ENCODE assay signal across 19 cellular contexts in genomic region chr9:131426545-131426944, GRCh38. TPM values are rescaled to one million over a fixed set of nuclear protein-coding genes. Genes with fewer than 3 reads are reported as not detected.
DNase-seq lines count a peak whose midpoint lies in the region; ATAC-seq, FAIRE-seq and TF ChIP-seq lines count a peak whose summit lies in the region.
"Had no signal": no experiment of that assay in that cellular context is flagged by ENCODE, and none has a peak within 500 bp of the region (broad histone marks: within the 10 kb centered on the region; RNA-seq: fewer than 3 reads in every experiment).

No MANE protein-coding gene starts in this region.

- no peaks in the 10 kb centered on the region for H3K27me3 ChIP-seq in HepG2 (ENCODE audit: control insufficient read depth in 1 of 2, insufficient read depth in 2 of 2, low read length in 2 of 2)
- H3K27me3 ChIP-seq: esophagus squamous epithelium, vagina had no signal

- no peak overlapping the region for H2AFZ ChIP-seq in HepG2 (ENCODE audit: low read length)

- ATAC-seq in WTC11 (no peak), HepG2 (no peak), HG03442 (IDR thresholded peaks at IDR 0.05; ENCODE audit: unreplicated experiment) (no peak)
- ATAC-seq in stimulated activated effector memory CD8-positive, alpha-beta T cell treated with anti-CD3 and anti-CD28 coated beads, Interleukin-12 subunit alpha, Interleukin-12 subunit beta, amount 100 ng/mL, for 72 hours = no peak

- peaks cover 89% of the 10 kb centered on the region for H3K79me2 ChIP-seq in HepG2 (ENCODE audit: insufficient read depth, low read length)

- peaks cover 28% of the 10 kb centered on the region for H3K36me3 Mint-ChIP-seq in activated CD4-positive, alpha-beta T cell treated with anti-CD3 and anti-CD28 coated beads, Interleukin-2, amount 10 ng/mL, durations not matched to agents 24 days and 14 days (ENCODE audit: low read depth)
- peaks cover 44% of the 10 kb centered on the region for H3K36me3 Mint-ChIP-seq in activated CD4-positive, alpha-beta T cell treated with anti-CD3 and anti-CD28 coated beads, Interleukin-2, amount 10 ng/mL, durations not matched to agents 7 days and 5 days (ENCODE audit: low read depth)
- H3K36me3 Mint-ChIP-seq in WTC11 = peaks cover 9% of the 10 kb centered on the region
- H3K36me3 Mint-ChIP-seq in stimulated activated effector memory CD8-positive, alpha-beta T cell treated with anti-CD3 and anti-CD28 coated beads, Interleukin-12 subunit alpha, Interleukin-12 subunit beta, amount 100 ng/mL, for 72 hours = peaks cover 58% of the 10 kb centered on the region

- H3K9ac ChIP-seq in HepG2 (ENCODE audit: insufficient read depth, low read depth, low read length) = no peak overlapping the region

- intact Hi-C loops in activated CD4-positive, alpha-beta T cell treated with anti-CD3 and anti-CD28 coated beads, Interleukin-2, amount 10 ng/mL, durations not matched to agents 24 days and 14 days (cut with micrococcal nuclease) = no loop called here
- intact Hi-C loops in HepG2 (cut with micrococcal nuclease; ENCODE audit: unreplicated experiment) = no loop called here

- H3K4me1 Mint-ChIP-seq in activated CD4-positive, alpha-beta T cell treated with anti-CD3 and anti-CD28 coated beads, Interleukin-2, amount 10 ng/mL, durations not matched to agents 24 days and 14 days = peaks cover 33% of the 10 kb centered on the region
- H3K4me1 Mint-ChIP-seq in activated CD4-positive, alpha-beta T cell treated with anti-CD3 and anti-CD28 coated beads, Interleukin-2, amount 10 ng/mL, durations not matched to agents 7 days and 5 days = peaks cover 62% of the 10 kb centered on the region
- H3K4me1 Mint-ChIP-seq in WTC11 = peaks cover 50% of the 10 kb centered on the region
- H3K4me1 Mint-ChIP-seq in stimulated activated effector memory CD8-positive, alpha-beta T cell treated with anti-CD3 and anti-CD28 coated beads, Interleukin-12 subunit alpha, Interleukin-12 subunit beta, amount 100 ng/mL, for 72 hours = peaks cover 62% of the 10 kb centered on the region

- WGBS in HepG2 (ENCODE audit: low lambda C conversion rate) = 95% methylated on average over 3 of the region's 3 CpGs

- no peak for DNase-seq in activated CD4-positive, alpha-beta T cell treated with anti-CD3 and anti-CD28 coated beads, Interleukin-2, amount 10 ng/mL, durations not matched to agents 24 days and 14 days
- no peak for DNase-seq in activated CD4-positive, alpha-beta T cell treated with anti-CD3 and anti-CD28 coated beads, Interleukin-2, amount 10 ng/mL, durations not matched to agents 7 days and 5 days
- DNase-seq in WTC11 (ENCODE audit: low spot score) (no peak), HepG2 (ENCODE audit: low spot score) (no peak), 8988T (no peak), cortex of kidney (lab: John Stamatoyannopoulos, UW) (no peak)
- DNase-seq in stimulated activated effector memory CD8-positive, alpha-beta T cell treated with anti-CD3 and anti-CD28 coated beads, Interleukin-12 subunit alpha, Interleukin-12 subunit beta, amount 100 ng/mL, for 72 hours (ENCODE audit: low spot score in 2 of 2) = no peak
- DNase-seq: activated CD4-positive, alpha-beta T cell treated with anti-CD3 and anti-CD28 coated beads, Interleukin-2, amount 50 U/mL, for 48 hours; activated naive CD4-positive, alpha-beta T cell treated with anti-CD3 and anti-CD28 coated beads for 36 hours; effector memory CD4-positive, alpha-beta T cell; esophagus squamous epithelium; HFFc6; NCI-H1694 treated with DMSO at 0.1 percent for 48 hours; NCI-H774; retina; SHP77 treated with DMSO at 0.1 percent for 48 hours; stimulated activated CD4-positive, alpha-beta T cell treated with anti-CD3 and anti-CD28 coated beads, Interleukin-12 subunit alpha, Interleukin-12 subunit beta, amount 100 ng/mL, for 4 hours had no signal

- POLR2A ChIA-PET in activated CD4-positive, alpha-beta T cell treated with anti-CD3 and anti-CD28 coated beads, Interleukin-2, amount 10 ng/mL, durations not matched to agents 7 days and 5 days (lab: Charles Lee) = no interaction called here
- POLR2A ChIA-PET in WTC11 (lab: Charles Lee) (interaction anchor here (0.9 kb wide), 1 partner anchor 54 kb away, joined by 3 read pairs; no protein-coding TSS in a partner anchor), HepG2 (lab: Yijun Ruan, JAX) (no interaction called here)

- in situ Hi-C loops in HepG2 (cut with HindIII; ENCODE audit: extremely low pct_ligation_motif_present, low pct_unique_long_range_greater_than_20kb) = no loop called here

- peaks cover 77% of the 10 kb centered on the region for H4K20me1 ChIP-seq in HepG2 (ENCODE audit: insufficient read depth, low read length)

- H3K9me3 ChIP-seq in HepG2 (ENCODE audit: low read length) = no peaks in the 10 kb centered on the region
- H3K9me3 ChIP-seq: esophagus squamous epithelium, vagina had no signal

- no peak overlapping the region for H3K4me2 ChIP-seq in HepG2 (ENCODE audit: low read depth, low read length)

- no peak overlapping the region for H3K4me3 Mint-ChIP-seq in activated CD4-positive, alpha-beta T cell treated with anti-CD3 and anti-CD28 coated beads, Interleukin-2, amount 10 ng/mL, durations not matched to agents 24 days and 14 days
- H3K4me3 Mint-ChIP-seq in activated CD4-positive, alpha-beta T cell treated with anti-CD3 and anti-CD28 coated beads, Interleukin-2, amount 10 ng/mL, durations not matched to agents 7 days and 5 days = no peak overlapping the region
- no peak overlapping the region for H3K4me3 Mint-ChIP-seq in WTC11
- no peak overlapping the region for H3K4me3 Mint-ChIP-seq in stimulated activated effector memory CD8-positive, alpha-beta T cell treated with anti-CD3 and anti-CD28 coated beads, Interleukin-12 subunit alpha, Interleukin-12 subunit beta, amount 100 ng/mL, for 72 hours
- H3K4me3 Mint-ChIP-seq: activated naive CD4-positive, alpha-beta T cell treated with anti-CD3 and anti-CD28 coated beads for 36 hours; HFFc6 had no signal

- no peaks in the 10 kb centered on the region for H3K27me3 Mint-ChIP-seq in activated CD4-positive, alpha-beta T cell treated with anti-CD3 and anti-CD28 coated beads, Interleukin-2, amount 10 ng/mL, durations not matched to agents 24 days and 14 days
- H3K27me3 Mint-ChIP-seq in activated CD4-positive, alpha-beta T cell treated with anti-CD3 and anti-CD28 coated beads, Interleukin-2, amount 10 ng/mL, durations not matched to agents 7 days and 5 days = no peaks in the 10 kb centered on the region
- no peaks in the 10 kb centered on the region for H3K27me3 Mint-ChIP-seq in WTC11 (ENCODE audit: low read depth)

- H3K4me3 ChIP-seq in HepG2 (replicated peaks in 1 of 3; ENCODE audit: insufficient read depth in 1 of 3, low read depth in 2 of 3, low read length in 3 of 3) = no peak overlapping the region
- H3K4me3 ChIP-seq: esophagus squamous epithelium, vagina had no signal

- peaks cover 29% of the 10 kb centered on the region for H3K4me1 ChIP-seq in HepG2 (ENCODE audit: insufficient read depth, low read length)

- H3K27ac Mint-ChIP-seq in activated CD4-positive, alpha-beta T cell treated with anti-CD3 and anti-CD28 coated beads, Interleukin-2, amount 10 ng/mL, durations not matched to agents 24 days and 14 days = peak overlapping the region; percentile 15
- no peak overlapping the region for H3K27ac Mint-ChIP-seq in activated CD4-positive, alpha-beta T cell treated with anti-CD3 and anti-CD28 coated beads, Interleukin-2, amount 10 ng/mL, durations not matched to agents 7 days and 5 days
- peak overlapping the region; percentile 57 for H3K27ac Mint-ChIP-seq in WTC11
- peak overlapping the region; percentile 61 for H3K27ac Mint-ChIP-seq in stimulated activated effector memory CD8-positive, alpha-beta T cell treated with anti-CD3 and anti-CD28 coated beads, Interleukin-12 subunit alpha, Interleukin-12 subunit beta, amount 100 ng/mL, for 72 hours
- H3K27ac Mint-ChIP-seq: activated naive CD4-positive, alpha-beta T cell treated with anti-CD3 and anti-CD28 coated beads for 36 hours; HFFc6 had no signal

- peaks cover 5 to 19% of the 10 kb centered on the region in 2 experiments; a peak in 4 of 5 replicates for H3K36me3 ChIP-seq in HepG2 (replicated peaks in 1 of 2; ENCODE audit: control insufficient read depth in 1 of 2, insufficient read depth in 2 of 2, low read length in 2 of 2)
- H3K36me3 ChIP-seq: vagina had no signal

- TF ChIP-seq CTCF in WTC11 (IDR thresholded peaks at IDR 0.05) = no peak
- TF ChIP-seq CTCF in HepG2 (CRISPR knock-in tag; IDR thresholded peaks at IDR 0.05) = no peak; the same call in 1 of the 2 replicates

- H3K27ac ChIP-seq in HepG2 (ENCODE audit: extremely low read length, insufficient read depth, low read length) = no peak overlapping the region
- H3K27ac ChIP-seq: esophagus squamous epithelium, vagina had no signal

- TF ChIP-seq POLR2A in HepG2 (IDR thresholded peaks at IDR 0.05; ENCODE audit: insufficient read depth in 1 of 2, low read depth in 2 of 2, low read length in 2 of 2) = no peak

- TF ChIP-seq EP300 in HepG2 (IDR thresholded peaks at IDR 0.05; ENCODE audit: low read depth in 2 of 2, low read length in 2 of 2) (no peak), HepG2 (CRISPR knock-in tag; IDR thresholded peaks at IDR 0.05; ENCODE audit: borderline replicate concordance) (no peak)

- BruUV-seq in HepG2 (replicated peaks; lab: Mats Ljungman, UMichigan) = no TSS peak

- CTCF ChIA-PET in activated CD4-positive, alpha-beta T cell treated with anti-CD3 and anti-CD28 coated beads, Interleukin-2, amount 10 ng/mL, durations not matched to agents 7 days and 5 days (lab: Charles Lee) = interaction anchor here (0.5 to 1.2 kb wide), 3 partner anchors 12 to 217 kb away, joined by 3 to 4 read pairs (median 3); no protein-coding TSS in a partner anchor
- CTCF ChIA-PET in WTC11 (lab: Charles Lee) (interaction anchor here (0.6 to 1.6 kb wide), 5 partner anchors 19 to 76 kb away, joined by 3 to 4 read pairs (median 3); no protein-coding TSS in a partner anchor), HepG2 (lab: Yijun Ruan, JAX; ENCODE audit: low intra/inter-chr PET ratio, low total read pairs) (no interaction called here)

- no peak for TF ChIP-seq RAD21 in HepG2 (CRISPR knock-in tag; IDR thresholded peaks at IDR 0.05)

- no peak for FAIRE-seq in HepG2 (lab: Jason Lieb, UNC)

- H3K9me3 Mint-ChIP-seq in activated CD4-positive, alpha-beta T cell treated with anti-CD3 and anti-CD28 coated beads, Interleukin-2, amount 10 ng/mL, durations not matched to agents 24 days and 14 days = no peaks in the 10 kb centered on the region
- H3K9me3 Mint-ChIP-seq in activated CD4-positive, alpha-beta T cell treated with anti-CD3 and anti-CD28 coated beads, Interleukin-2, amount 10 ng/mL, durations not matched to agents 7 days and 5 days = no peaks in the 10 kb centered on the region
- H3K9me3 Mint-ChIP-seq in WTC11 = no peaks in the 10 kb centered on the region
- no peaks in the 10 kb centered on the region for H3K9me3 Mint-ChIP-seq in stimulated activated effector memory CD8-positive, alpha-beta T cell treated with anti-CD3 and anti-CD28 coated beads, Interleukin-12 subunit alpha, Interleukin-12 subunit beta, amount 100 ng/mL, for 72 hours
- H3K9me3 Mint-ChIP-seq: activated naive CD4-positive, alpha-beta T cell treated with anti-CD3 and anti-CD28 coated beads for 36 hours; HFFc6 had no signal

RNA-seq across cellular contexts. Expression of gene PRRC2B, which starts 32.7 kb away (rescaled TPM):
- 114 and 128 TPM in 2 replicates for total RNA-seq in activated CD4-positive, alpha-beta T cell treated with anti-CD3 and anti-CD28 coated beads, Interleukin-2, amount 10 ng/mL, durations not matched to agents 24 days and 14 days
- 100 to 1,000 TPM; 281 to 303 TPM for total RNA-seq in activated CD4-positive, alpha-beta T cell treated with anti-CD3 and anti-CD28 coated beads, Interleukin-2, amount 10 ng/mL, durations not matched to agents 7 days and 5 days
- 272 to 314 TPM (median 311 TPM) in 3 replicates for total RNA-seq in WTC11 (2021)
- total RNA-seq in HepG2 (2016; rRNA removed; fragmentation: Illumina TruSeq; extraction: Trizol) = 37.4 TPM in 2 replicates
- total RNA-seq in HepG2 (2016; cell fraction: cytosol; rRNA removed; fragmentation: Illumina TruSeq; extraction: Trizol; ENCODE audit: low read depth) = 20.7 and 24.3 TPM in 2 replicates
- total RNA-seq in HepG2 (2016; cell fraction: insoluble cytoplasmic fraction; rRNA removed; fragmentation: Illumina TruSeq; extraction: Trizol) = 27.7 and 37.0 TPM in 2 replicates
- 20.9 TPM in 2 replicates for total RNA-seq in HepG2 (2016; cell fraction: membrane; rRNA removed; fragmentation: Illumina TruSeq; extraction: Trizol)
- total RNA-seq in HepG2 (2016; cell fraction: nucleus; rRNA removed; fragmentation: Illumina TruSeq; extraction: Trizol) = 41.7 and 49.5 TPM in 2 replicates
- polyA plus RNA-seq in HepG2 (2011; rRNA removed) = 18.9 and 20.8 TPM in 2 replicates
- polyA plus RNA-seq in HepG2 (2011; cell fraction: cytosol; rRNA removed) = 11.9 and 12.5 TPM in 2 replicates
- polyA plus RNA-seq in HepG2 (2011; cell fraction: nucleus; rRNA removed) = 87.0 and 122 TPM in 2 replicates
- polyA plus RNA-seq in HepG2 (2012) = 55.6 and 57.4 TPM in 2 replicates
- polyA plus RNA-seq in HepG2 (2016; cell fraction: cytosol; fragmentation: Illumina TruSeq; extraction: Trizol; ENCODE audit: low read depth) = 4.0 TPM in 2 replicates
- polyA plus RNA-seq in HepG2 (2016; cell fraction: insoluble cytoplasmic fraction; fragmentation: Illumina TruSeq; extraction: Trizol; ENCODE audit: low read depth) = 25.0 and 33.7 TPM in 2 replicates
- 8.5 and 10.2 TPM in 2 replicates for polyA plus RNA-seq in HepG2 (2016; cell fraction: membrane; fragmentation: Illumina TruSeq; extraction: Trizol; ENCODE audit: low read depth)
- 100 and 106 TPM in 2 replicates for polyA plus RNA-seq in HepG2 (2016; cell fraction: nucleus; fragmentation: Illumina TruSeq; extraction: Trizol; ENCODE audit: insufficient read depth, low read depth)
- 72.0 and 116 TPM in 2 replicates for polyA minus RNA-seq in HepG2 (2011; rRNA and poly(A)+ RNA removed; ENCODE audit: low replicate concordance)
- 23.3 and 31.5 TPM in 2 replicates for polyA minus RNA-seq in HepG2 (2011; cell fraction: cytosol; rRNA and poly(A)+ RNA removed)
- polyA minus RNA-seq in HepG2 (2011; cell fraction: nucleus; rRNA and poly(A)+ RNA removed) = 52.6 and 56.1 TPM in 2 replicates
